22 cellular contexts compared by ENCODE assay signal in genomic region chr20:13348301-13349239, GRCh38.
A peak's percentile ranks its signal among the peaks of the same experiment; 100 is the strongest.
DNase-seq lines count a peak whose midpoint lies in the region; TF ChIP-seq lines count a peak whose summit lies in the region.
"Had no signal": no experiment of that assay in that cellular context is flagged by ENCODE, and none has a peak within 500 bp of the region (broad histone marks: within the 10 kb centered on the region; RNA-seq: fewer than 3 reads in every experiment).

No MANE protein-coding gene starts in this region.

- no peaks in the 10 kb centered on the region for H3K36me3 ChIP-seq in SJSA1
- H3K36me3 ChIP-seq in rectal smooth muscle tissue (ENCODE audit: control insufficient read depth, insufficient read depth, low read length) = no peaks in the 10 kb centered on the region
- H3K36me3 ChIP-seq: esophagus squamous epithelium had no signal

- no peak for TF ChIP-seq CTCF in nephron progenitor cell (IDR thresholded peaks at IDR 0.05)

- H3K27ac ChIP-seq in SJSA1 (peak overlapping the region; percentile 59), rectal smooth muscle tissue (ENCODE audit: low read depth, low read length) (peak overlapping the region; percentile 30)
- H3K27ac ChIP-seq: body of pancreas, dorsolateral prefrontal cortex had no signal

- H3K4me1 Mint-ChIP-seq in nephron progenitor cell = peaks cover 14% of the 10 kb centered on the region
- no peaks in the 10 kb centered on the region for H3K4me1 Mint-ChIP-seq in activated naive CD8-positive, alpha-beta T cell treated with anti-CD3 and anti-CD28 coated beads for 36 hours
- H3K4me1 Mint-ChIP-seq: activated CD4-positive, alpha-beta T cell treated with anti-CD3 and anti-CD28 coated beads for 36 hours; B cell had no signal

- H3K9me3 ChIP-seq in SJSA1 (replicated peaks) = no peaks in the 10 kb centered on the region
- H3K9me3 ChIP-seq: body of pancreas, esophagus squamous epithelium had no signal

- peaks cover 29% of the 10 kb centered on the region for H3K4me1 ChIP-seq in SJSA1 (replicated peaks)
- peaks cover 2% of the 10 kb centered on the region for H3K4me1 ChIP-seq in rectal smooth muscle tissue (ENCODE audit: control insufficient read depth, insufficient read depth, low read length)
- H3K4me1 ChIP-seq: body of pancreas, esophagus squamous epithelium had no signal

- no peaks in the 10 kb centered on the region for H3K27me3 Mint-ChIP-seq in nephron progenitor cell (ENCODE audit: low read depth, poor library complexity)
- no peaks in the 10 kb centered on the region for H3K27me3 Mint-ChIP-seq in activated naive CD8-positive, alpha-beta T cell treated with anti-CD3 and anti-CD28 coated beads for 36 hours
- H3K27me3 Mint-ChIP-seq: activated CD4-positive, alpha-beta T cell treated with anti-CD3 and anti-CD28 coated beads for 36 hours; B cell had no signal

- in situ Hi-C loops in KBM-7 (cut with MboI; ENCODE audit: low pct_unique_long_range_greater_than_20kb, low sequenced_read_pairs) = no loop called here

- H3K27ac Mint-ChIP-seq in nephron progenitor cell = no peak overlapping the region
- H3K27ac Mint-ChIP-seq in activated naive CD8-positive, alpha-beta T cell treated with anti-CD3 and anti-CD28 coated beads for 36 hours = no peak overlapping the region
- H3K27ac Mint-ChIP-seq: activated CD4-positive, alpha-beta T cell treated with anti-CD3 and anti-CD28 coated beads for 36 hours; B cell had no signal

- no peak overlapping the region for H3K4me3 Mint-ChIP-seq in nephron progenitor cell
- no peak overlapping the region for H3K4me3 Mint-ChIP-seq in activated naive CD8-positive, alpha-beta T cell treated with anti-CD3 and anti-CD28 coated beads for 36 hours
- H3K4me3 Mint-ChIP-seq: activated CD4-positive, alpha-beta T cell treated with anti-CD3 and anti-CD28 coated beads for 36 hours; B cell had no signal

- H3K27me3 ChIP-seq in SJSA1 (replicated peaks) (no peaks in the 10 kb centered on the region), rectal smooth muscle tissue (ENCODE audit: control insufficient read depth, insufficient read depth, low read length) (no peaks in the 10 kb centered on the region)
- H3K27me3 ChIP-seq: body of pancreas, esophagus squamous epithelium had no signal

- H3K4me3 ChIP-seq in SJSA1 (peak overlapping the region; percentile 20), rectal smooth muscle tissue (ENCODE audit: low read length) (peak overlapping the region; percentile 9)
- H3K4me3 ChIP-seq: body of pancreas, dorsolateral prefrontal cortex, esophagus squamous epithelium had no signal

- H3K9ac ChIP-seq in rectal smooth muscle tissue (ENCODE audit: low read length) = no peak overlapping the region

- H3K36me3 Mint-ChIP-seq in nephron progenitor cell (ENCODE audit: low read depth) = no peaks in the 10 kb centered on the region
- no peaks in the 10 kb centered on the region for H3K36me3 Mint-ChIP-seq in activated naive CD8-positive, alpha-beta T cell treated with anti-CD3 and anti-CD28 coated beads for 36 hours

- H3K9me3 Mint-ChIP-seq in nephron progenitor cell = no peaks in the 10 kb centered on the region
- H3K9me3 Mint-ChIP-seq in activated naive CD8-positive, alpha-beta T cell treated with anti-CD3 and anti-CD28 coated beads for 36 hours = no peaks in the 10 kb centered on the region

- peak; percentile 74 for DNase-seq in COLO829 (ENCODE audit: low spot score)
- peak; percentile 51 to 73 for DNase-seq in SJSA1 (ENCODE audit: low read depth in 1 of 2, low spot score in 2 of 2)
- peak; percentile 32 for DNase-seq in fibroblast of gingiva (ENCODE audit: low read depth)
- DNase-seq in KBM-7 = no peak
- DNase-seq in nephron progenitor cell = no peak
- DNase-seq in activated naive CD8-positive, alpha-beta T cell treated with anti-CD3 and anti-CD28 coated beads for 36 hours = no peak
- no peak for DNase-seq in effector CD8-positive, alpha-beta T cell (lab: John Stamatoyannopoulos, UW)
- DNase-seq: activated CD4-positive, alpha-beta T cell treated with anti-CD3 and anti-CD28 coated beads for 36 hours; activated CD8-positive, alpha-beta memory T cell treated with anti-CD3 and anti-CD28 coated beads, Interleukin-2, amount 50 U/mL, for 48 hours; activated naive CD4-positive, alpha-beta T cell treated with Interleukin-2 at 50 U/mL for 16 hours; body of pancreas; dorsolateral prefrontal cortex; esophagus squamous epithelium; GF-D8; NCI-H2081; NCI-H510A; occipital lobe; SIG-M5; stimulated activated CD4-positive, alpha-beta T cell treated with anti-CD3 and anti-CD28 coated beads, Interleukin-4, amount 100 ng/mL, for 24 hours; T-helper 9 cell had no signal

Comparison
In these comparisons a context has a peak if more than half of its experiments do, and no peak if none do; other contexts are left out.
1. DNase-seq: peak in COLO829 (single experiment), SJSA1 (2 of 2) and fibroblast of gingiva (single experiment); none in KBM-7 (single experiment), nephron progenitor cell (single experiment), activated naive CD8-positive, alpha-beta T cell treated with anti-CD3 and anti-CD28 coated beads for 36 hours (single experiment) and effector CD8-positive, alpha-beta T cell (single experiment).